In the genomic region with DNA sequence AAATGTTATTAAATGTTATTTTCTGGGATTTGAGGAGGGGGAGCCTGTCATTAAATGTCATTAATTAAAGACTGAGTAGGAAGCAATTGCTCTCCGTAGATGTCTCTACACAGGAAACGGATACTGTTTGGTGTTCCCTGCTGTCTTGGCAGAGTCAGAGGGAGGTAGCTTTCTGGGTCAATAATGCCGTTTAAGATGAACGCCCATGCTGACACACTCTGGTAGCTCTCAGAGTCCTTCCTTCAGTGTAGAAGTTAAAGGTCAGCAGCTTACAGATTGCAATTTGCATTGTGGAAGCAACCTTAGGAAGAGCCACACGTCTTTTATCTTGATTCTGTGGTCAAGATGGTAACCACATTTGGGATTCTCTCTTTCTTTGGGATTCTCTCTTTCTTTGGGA, we compare ENCODE assay signal across 24 cellular contexts.
"Had no signal": no experiment of that assay in that cellular context is flagged by ENCODE, and none has a peak within 500 bp of the region (broad histone marks: within the 10 kb centered on the region; RNA-seq: fewer than 3 reads in every experiment).

No MANE protein-coding gene starts in this region.

- H3K36me3 Mint-ChIP-seq: naive thymus-derived CD4-positive, alpha-beta T cell; stimulated activated naive B cell treated with anti-CD40 and anti-IgM and Interleukin-4, amounts not matched to agents 10 μg/mL and 1 μg/mL and 100 μg/mL, for 72 hours had no signal

- H3K27me3 Mint-ChIP-seq: stimulated activated naive CD8-positive, alpha-beta T cell treated with anti-CD3 and anti-CD28 coated beads, Interleukin-15, Interleukin-2, amounts not matched to agents 100 ng/mL and 50 ng/mL, for 24 hours had no signal

- DNase-seq: colonic mucosa; effector CD8-positive, alpha-beta T cell; endodermal cell; foreskin fibroblast; gastrocnemius medialis; head of caudate nucleus; kidney; left lung; mesendoderm; midbrain; naive thymus-derived CD4-positive, alpha-beta T cell; pancreas; retina; right lobe of liver; small intestine; stimulated activated CD4-positive, alpha-beta T cell treated with anti-CD3 and anti-CD28 coated beads, Interleukin-15, amount 100 ng/mL, for 24 hours; stimulated activated CD4-positive, alpha-beta T cell treated with anti-CD3 and anti-CD28 coated beads, Interleukin-2, amount 100 ng/mL, for 48 hours; stimulated activated naive B cell treated with anti-CD40 and anti-IgM and Interleukin-4, amounts not matched to agents 10 μg/mL and 1 μg/mL and 100 μg/mL, for 72 hours; upper lobe of left lung had no signal

- ATAC-seq: esophagus mucosa; gastrocnemius medialis; left lung; naive thymus-derived CD4-positive, alpha-beta T cell; pancreas; right lobe of liver; stimulated activated naive B cell treated with anti-CD40 and anti-IgM and Interleukin-4, amounts not matched to agents 10 μg/mL and 1 μg/mL and 100 μg/mL, for 72 hours had no signal

- H3K27ac Mint-ChIP-seq: dendritic cell treated with granulocyte-macrophage colony-stimulating factor and Interleukin-4, amounts not matched to agents 40 ng/mL and 50 ng/mL, for 4 days; endodermal cell; naive thymus-derived CD4-positive, alpha-beta T cell; stimulated activated naive B cell treated with anti-CD40 and anti-IgM and Interleukin-4, amounts not matched to agents 10 μg/mL and 1 μg/mL and 100 μg/mL, for 72 hours; stimulated activated naive CD8-positive, alpha-beta T cell treated with anti-CD3 and anti-CD28 coated beads, Interleukin-15, Interleukin-2, amounts not matched to agents 100 ng/mL and 50 ng/mL, for 24 hours had no signal

- H3K9me3 Mint-ChIP-seq: dendritic cell treated with granulocyte-macrophage colony-stimulating factor and Interleukin-4, amounts not matched to agents 40 ng/mL and 50 ng/mL, for 4 days; endodermal cell; naive thymus-derived CD4-positive, alpha-beta T cell; stimulated activated naive B cell treated with anti-CD40 and anti-IgM and Interleukin-4, amounts not matched to agents 10 μg/mL and 1 μg/mL and 100 μg/mL, for 72 hours; stimulated activated naive CD8-positive, alpha-beta T cell treated with anti-CD3 and anti-CD28 coated beads, Interleukin-15, Interleukin-2, amounts not matched to agents 100 ng/mL and 50 ng/mL, for 24 hours had no signal

- H3K4me1 Mint-ChIP-seq: naive thymus-derived CD4-positive, alpha-beta T cell; stimulated activated naive B cell treated with anti-CD40 and anti-IgM and Interleukin-4, amounts not matched to agents 10 μg/mL and 1 μg/mL and 100 μg/mL, for 72 hours had no signal

- H3K4me3 Mint-ChIP-seq: dendritic cell treated with granulocyte-macrophage colony-stimulating factor and Interleukin-4, amounts not matched to agents 40 ng/mL and 50 ng/mL, for 4 days; endodermal cell; naive thymus-derived CD4-positive, alpha-beta T cell; stimulated activated naive B cell treated with anti-CD40 and anti-IgM and Interleukin-4, amounts not matched to agents 10 μg/mL and 1 μg/mL and 100 μg/mL, for 72 hours; stimulated activated naive CD8-positive, alpha-beta T cell treated with anti-CD3 and anti-CD28 coated beads, Interleukin-15, Interleukin-2, amounts not matched to agents 100 ng/mL and 50 ng/mL, for 24 hours had no signal

- H3K4me3 ChIP-seq: colonic mucosa, gastrocnemius medialis, left lung, pancreas, right lobe of liver, thoracic aorta, tibial nerve, upper lobe of left lung had no signal
